19 cellular contexts compared by ENCODE assay signal in the genomic region with DNA sequence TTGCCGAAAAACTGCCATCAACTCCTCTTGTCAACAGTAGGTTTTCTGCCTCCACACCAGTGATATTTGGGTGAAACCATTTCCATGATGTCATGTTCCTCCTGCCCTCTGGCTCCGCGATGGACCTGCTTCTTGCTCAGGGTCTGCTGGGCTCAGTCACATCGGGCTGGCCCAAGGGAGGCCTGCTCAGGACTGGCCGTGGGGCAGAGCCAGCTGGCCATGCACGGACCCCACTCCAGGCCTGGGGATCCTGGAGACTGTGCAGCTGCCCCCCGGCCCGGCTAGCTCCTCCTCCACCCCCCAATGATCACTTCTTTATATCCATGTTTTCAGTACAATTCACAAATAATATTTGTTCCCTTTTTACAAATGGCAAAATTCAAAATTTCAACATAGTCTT.
DNase-seq lines count a peak whose midpoint lies in the region; ATAC-seq and TF ChIP-seq lines count a peak whose summit lies in the region.
"Had no signal": no experiment of that assay in that cellular context is flagged by ENCODE, and none has a peak within 500 bp of the region (broad histone marks: within the 10 kb centered on the region; RNA-seq: fewer than 3 reads in every experiment).

No MANE protein-coding gene starts in this region.

- no peaks in the 10 kb centered on the region for H3K4me1 ChIP-seq in breast epithelium
- H3K4me1 ChIP-seq in SJSA1 (replicated peaks): no peaks in the 10 kb centered on the region
- H3K4me1 ChIP-seq in osteoblast (ENCODE audit: insufficient read depth, low read length): peaks cover 7% of the 10 kb centered on the region
- H3K4me1 ChIP-seq in GM23338 (ENCODE audit: insufficient read depth): no peaks in the 10 kb centered on the region
- H3K4me1 ChIP-seq: BE2C; BLaER1 treated with 17β-estradiol and CSF1 and Interleukin-3, amounts not matched to agents 10 nM and 100 nM; HAP-1 had no signal

- DNase-seq in MCF 10A (ENCODE audit: unreplicated experiment) (no peak), breast epithelium (ENCODE audit: low spot score in 2 of 2) (no peak), SJSA1 (ENCODE audit: low read depth in 1 of 2, low spot score in 2 of 2) (no peak), osteoblast (ENCODE audit: insufficient read length, low spot score, missing footprints) (no peak), GM23338 (ENCODE audit: low spot score) (no peak), SKM-1 (lab: John Stamatoyannopoulos, UW; ENCODE audit: unreplicated experiment) (no peak), DMS 273 treated with DMSO at 0.1 percent for 48 hours (lab: John Stamatoyannopoulos, UW) (no peak)
- DNase-seq: AML-193; BE2C; CD4-positive, alpha-beta T cell; CD8-positive, alpha-beta memory T cell; DMS53; DMS79 treated with DMSO at 0.1 percent for 48 hours; GF-D8; GOT3 had no signal

- H3K79me2 ChIP-seq in osteoblast (ENCODE audit: insufficient read depth, low read length) (no peaks in the 10 kb centered on the region), GM23338 (replicated peaks; ENCODE audit: insufficient read depth) (no peaks in the 10 kb centered on the region)

- H3K4me1 Mint-ChIP-seq in MCF 10A (ENCODE audit: insufficient read depth, unreplicated experiment): peaks cover 15% of the 10 kb centered on the region
- no peaks in the 10 kb centered on the region for H3K4me1 Mint-ChIP-seq in GM23338
- H3K4me1 Mint-ChIP-seq: CD14-positive monocyte; CD8-positive, alpha-beta memory T cell had no signal

- no peaks in the 10 kb centered on the region for H4K20me1 ChIP-seq in osteoblast (ENCODE audit: insufficient read depth, low read length)
- no peaks in the 10 kb centered on the region for H4K20me1 ChIP-seq in GM23338 (replicated peaks; ENCODE audit: insufficient read depth)
- H4K20me1 ChIP-seq: BLaER1 treated with 17β-estradiol and CSF1 and Interleukin-3, amounts not matched to agents 10 nM and 100 nM had no signal

- H3K9me3 ChIP-seq in breast epithelium: peaks cover 0 to 7% of the 10 kb centered on the region in 2 donors
- no peaks in the 10 kb centered on the region for H3K9me3 ChIP-seq in SJSA1 (replicated peaks)
- no peaks in the 10 kb centered on the region for H3K9me3 ChIP-seq in osteoblast (ENCODE audit: low read depth, low read length)
- H3K9me3 ChIP-seq: BE2C, HAP-1 had no signal

- no TSS peak for BruUV-seq in MCF 10A (replicated peaks; lab: Mats Ljungman, UMichigan)

- no peak overlapping the region for H3K4me2 ChIP-seq in osteoblast (ENCODE audit: insufficient read depth, low read length)
- H3K4me2 ChIP-seq in GM23338: no peak overlapping the region
- H3K4me2 ChIP-seq: BLaER1 treated with 17β-estradiol and CSF1 and Interleukin-3, amounts not matched to agents 10 nM and 100 nM had no signal

- H3K36me3 ChIP-seq in breast epithelium (no peaks in the 10 kb centered on the region), SJSA1 (no peaks in the 10 kb centered on the region), osteoblast (ENCODE audit: insufficient read depth, low read length) (no peaks in the 10 kb centered on the region), GM23338 (ENCODE audit: insufficient read depth) (no peaks in the 10 kb centered on the region)
- H3K36me3 ChIP-seq: BE2C; BLaER1 treated with 17β-estradiol and CSF1 and Interleukin-3, amounts not matched to agents 10 nM and 100 nM; HAP-1 had no signal

- H3K27ac Mint-ChIP-seq in MCF 10A (ENCODE audit: low read depth, unreplicated experiment) (peak overlapping the region; percentile 68), GM23338 (no peak overlapping the region)
- H3K27ac Mint-ChIP-seq: CD14-positive monocyte; CD4-positive, alpha-beta T cell; CD8-positive, alpha-beta memory T cell had no signal

- H3F3A ChIP-seq in GM23338 (replicated peaks; ENCODE audit: low read depth): no peaks in the 10 kb centered on the region

- ATAC-seq in GM23338: no peak

- TF ChIP-seq CTCF in MCF 10A (IDR thresholded peaks at IDR 0.05; ENCODE audit: unreplicated experiment) (no peak), breast epithelium (IDR thresholded peaks at IDR 0.05) (no peak), osteoblast (IDR thresholded peaks at IDR 0.05; ENCODE audit: extremely low read depth, low read depth, low read length) (no peak), GM23338 (conservative IDR thresholded peaks at IDR 0.05; ENCODE audit: low read depth in 2 of 2) (no peak)

- intact Hi-C loops in MCF 10A (cut with micrococcal nuclease): no loop called here
- intact Hi-C loops in breast epithelium (cut with DNase I; ENCODE audit: low total_unique reads): no loop called here

- POLR2A ChIA-PET in MCF 10A (lab: Yijun Ruan, JAX): interaction anchor here (0.7 kb wide), 1 partner anchor 1642 kb away, joined by 4 read pairs; no protein-coding TSS in a partner anchor

- no peak overlapping the region for H3K4me3 ChIP-seq in breast epithelium
- H3K4me3 ChIP-seq in SJSA1: no peak overlapping the region
- no peak overlapping the region for H3K4me3 ChIP-seq in osteoblast (ENCODE audit: insufficient read depth, low read length)
- H3K4me3 ChIP-seq in GM23338: no peak overlapping the region
- H3K4me3 ChIP-seq: BLaER1 treated with 17β-estradiol and CSF1 and Interleukin-3, amounts not matched to agents 10 nM and 100 nM; HAP-1 had no signal

- no peak overlapping the region for H3K27ac ChIP-seq in breast epithelium
- 0 out of 2 replicates have a peak overlapping the region, but pooled peaks have one; percentile 15 for H3K27ac ChIP-seq in SJSA1
- H3K27ac ChIP-seq in osteoblast (ENCODE audit: low read depth, low read length): peak overlapping the region; percentile 66
- no peak overlapping the region for H3K27ac ChIP-seq in GM23338 (ENCODE audit: low read depth)
- H3K27ac ChIP-seq: 22Rv1; BLaER1 treated with 17β-estradiol and CSF1 and Interleukin-3, amounts not matched to agents 10 nM and 100 nM had no signal

- no peaks in the 10 kb centered on the region; the same call in 1 of the 2 replicates for H3K9me2 ChIP-seq in GM23338 (ENCODE audit: insufficient read depth)

- TF ChIP-seq POLR2A in breast epithelium (IDR thresholded peaks at IDR 0.05): no peak

- H3K4me3 Mint-ChIP-seq in MCF 10A (ENCODE audit: unreplicated experiment) (no peak overlapping the region), GM23338 (no peak overlapping the region)
- H3K4me3 Mint-ChIP-seq: CD14-positive monocyte; CD4-positive, alpha-beta T cell; CD8-positive, alpha-beta memory T cell had no signal

- H3K27me3 ChIP-seq in breast epithelium (no peaks in the 10 kb centered on the region), SJSA1 (replicated peaks) (no peaks in the 10 kb centered on the region), osteoblast (ENCODE audit: insufficient read depth, low read length) (no peaks in the 10 kb centered on the region), GM23338 (ENCODE audit: insufficient read depth) (no peaks in the 10 kb centered on the region)
- H3K27me3 ChIP-seq: BE2C; BLaER1 treated with 17β-estradiol and CSF1 and Interleukin-3, amounts not matched to agents 10 nM and 100 nM had no signal

- no peaks in the 10 kb centered on the region for H3K27me3 Mint-ChIP-seq in MCF 10A (ENCODE audit: insufficient read depth, unreplicated experiment)
- no peaks in the 10 kb centered on the region for H3K27me3 Mint-ChIP-seq in GM23338 (ENCODE audit: insufficient read depth, low read depth, poor library complexity)
- H3K27me3 Mint-ChIP-seq: CD4-positive, alpha-beta T cell; CD8-positive, alpha-beta memory T cell had no signal

- H3K9me3 Mint-ChIP-seq in MCF 10A (ENCODE audit: unreplicated experiment) (peaks cover 26% of the 10 kb centered on the region), GM23338 (peaks cover 21% of the 10 kb centered on the region)
- H3K9me3 Mint-ChIP-seq: CD4-positive, alpha-beta T cell had no signal

- CTCF ChIA-PET in MCF 10A (lab: Yijun Ruan, JAX): interaction anchor here (0.6 to 1.5 kb wide), 3 partner anchors 12 to 129 kb away, joined by 3 to 5 read pairs (median 4); no protein-coding TSS in a partner anchor

- H3K36me3 Mint-ChIP-seq in MCF 10A (ENCODE audit: insufficient read depth, unreplicated experiment) (no peaks in the 10 kb centered on the region), GM23338 (ENCODE audit: low read depth) (peaks cover 22% of the 10 kb centered on the region)
- H3K36me3 Mint-ChIP-seq: CD14-positive monocyte had no signal

- peak overlapping the region; percentile 86 for H2AFZ ChIP-seq in osteoblast (ENCODE audit: low read length)
- H2AFZ ChIP-seq in GM23338: no peak overlapping the region

TF ChIP-seq in GM23338, 12 proteins besides CTCF, POLR2A, EP300 and RAD21:
- TF ChIP-seq ZNF331 (CRISPR knock-in tag; IDR thresholded peaks at IDR 0.05; ENCODE audit: low read depth): no peak
- no peak for TF ChIP-seq POLR2AphosphoS5 (IDR thresholded peaks at IDR 0.05; ENCODE audit: low read depth)
- TF ChIP-seq ZNF114 (CRISPR knock-in tag; IDR thresholded peaks at IDR 0.05): no peak
- TF ChIP-seq, protein P1, sequence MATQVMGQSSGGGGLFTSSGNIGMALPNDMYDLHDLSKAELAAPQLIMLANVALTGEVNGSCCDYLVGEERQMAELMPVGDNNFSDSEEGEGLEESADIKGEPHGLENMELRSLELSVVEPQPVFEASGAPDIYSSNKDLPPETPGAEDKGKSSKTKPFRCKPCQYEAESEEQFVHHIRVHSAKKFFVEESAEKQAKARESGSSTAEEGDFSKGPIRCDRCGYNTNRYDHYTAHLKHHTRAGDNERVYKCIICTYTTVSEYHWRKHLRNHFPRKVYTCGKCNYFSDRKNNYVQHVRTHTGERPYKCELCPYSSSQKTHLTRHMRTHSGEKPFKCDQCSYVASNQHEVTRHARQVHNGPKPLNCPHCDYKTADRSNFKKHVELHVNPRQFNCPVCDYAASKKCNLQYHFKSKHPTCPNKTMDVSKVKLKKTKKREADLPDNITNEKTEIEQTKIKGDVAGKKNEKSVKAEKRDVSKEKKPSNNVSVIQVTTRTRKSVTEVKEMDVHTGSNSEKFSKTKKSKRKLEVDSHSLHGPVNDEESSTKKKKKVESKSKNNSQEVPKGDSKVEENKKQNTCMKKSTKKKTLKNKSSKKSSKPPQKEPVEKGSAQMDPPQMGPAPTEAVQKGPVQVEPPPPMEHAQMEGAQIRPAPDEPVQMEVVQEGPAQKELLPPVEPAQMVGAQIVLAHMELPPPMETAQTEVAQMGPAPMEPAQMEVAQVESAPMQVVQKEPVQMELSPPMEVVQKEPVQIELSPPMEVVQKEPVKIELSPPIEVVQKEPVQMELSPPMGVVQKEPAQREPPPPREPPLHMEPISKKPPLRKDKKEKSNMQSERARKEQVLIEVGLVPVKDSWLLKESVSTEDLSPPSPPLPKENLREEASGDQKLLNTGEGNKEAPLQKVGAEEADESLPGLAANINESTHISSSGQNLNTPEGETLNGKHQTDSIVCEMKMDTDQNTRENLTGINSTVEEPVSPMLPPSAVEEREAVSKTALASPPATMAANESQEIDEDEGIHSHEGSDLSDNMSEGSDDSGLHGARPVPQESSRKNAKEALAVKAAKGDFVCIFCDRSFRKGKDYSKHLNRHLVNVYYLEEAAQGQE (IDR thresholded peaks at IDR 0.05; ENCODE audit: unreplicated experiment): no peak
- TF ChIP-seq CREB1 (CRISPR knock-in tag; IDR thresholded peaks at IDR 0.05; ENCODE audit: low read depth): no peak
- TF ChIP-seq EZH2phosphoT487 (IDR thresholded peaks at IDR 0.05; ENCODE audit: unreplicated experiment): no peak
- TF ChIP-seq EZH2 (IDR thresholded peaks at IDR 0.05; ENCODE audit: low read depth, unreplicated experiment): no peak
- no peak for TF ChIP-seq STAT1 (IDR thresholded peaks at IDR 0.05; ENCODE audit: unreplicated experiment)

Comparison
In these comparisons a context has a peak if more than half of its experiments do, and no peak if none do; other contexts are left out.
1. H3K27ac ChIP-seq: peak in SJSA1 (single experiment) and osteoblast (single experiment); none in breast epithelium (0 of 2) and GM23338 (single experiment).